8 cellular contexts compared by ENCODE assay signal in genomic region chr5:126777974-126778674, GRCh38. TPM values are rescaled to one million over a fixed set of nuclear protein-coding genes. Genes with fewer than 3 reads are reported as not detected.
A peak's percentile ranks its signal among the peaks of the same experiment; 100 is the strongest.
DNase-seq lines count a peak whose midpoint lies in the region; ATAC-seq, FAIRE-seq and TF ChIP-seq lines count a peak whose summit lies in the region.

No MANE protein-coding gene starts in this region.

- DNase-seq in DND-41 (peak; percentile 98), RCC 7860 (ENCODE audit: low spot score) (peak; percentile 92), fibroblast of gingiva (ENCODE audit: low read depth) (peak; percentile 96)
- peak; percentile 95 for DNase-seq in activated T-helper 1 cell treated with anti-CD3 and anti-CD28 coated beads, Interleukin-12 subunit alpha, Interleukin-12 subunit beta, Interleukin-2, Interleukin-4 antibody, amounts not matched to agents 30 ng/mL and 10 ng/mL and 1 ng/mL, durations not matched to agents 14 hours and 24 hours and 36 hours (ENCODE audit: low spot score)
- DNase-seq in naive thymus-derived CD8-positive, alpha-beta T cell: peak; percentile 81 to 94 (median 89)
- peak; percentile 89 for DNase-seq in stimulated activated naive B cell treated with anti-CD40 and anti-IgM and Interleukin-4, amounts not matched to agents 10 μg/mL and 1 μg/mL and 100 μg/mL, for 72 hours

- H3K36me3 ChIP-seq in DND-41 (ENCODE audit: insufficient read depth, low read length): peaks cover 49% of the 10 kb centered on the region
- H3K36me3 ChIP-seq in KOPT-K1 (ENCODE audit: insufficient read depth, low read length): peaks cover 37% of the 10 kb centered on the region

- H3K4me3 ChIP-seq in DND-41 (ENCODE audit: low read depth in 1 of 2, low read length in 2 of 2): peak overlapping the region; percentile 74 to 78

- no peaks in the 10 kb centered on the region for H3K27me3 Mint-ChIP-seq in activated T-helper 1 cell treated with anti-CD3 and anti-CD28 coated beads, Interleukin-12 subunit alpha, Interleukin-12 subunit beta, Interleukin-2, Interleukin-4 antibody, amounts not matched to agents 30 ng/mL and 10 ng/mL and 1 ng/mL, durations not matched to agents 14 hours and 24 hours and 36 hours (ENCODE audit: insufficient read depth)
- H3K27me3 Mint-ChIP-seq in naive thymus-derived CD8-positive, alpha-beta T cell: no peaks in the 10 kb centered on the region
- no peaks in the 10 kb centered on the region for H3K27me3 Mint-ChIP-seq in stimulated activated naive B cell treated with anti-CD40 and anti-IgM and Interleukin-4, amounts not matched to agents 10 μg/mL and 1 μg/mL and 100 μg/mL, for 72 hours

- no peaks in the 10 kb centered on the region for H3K9me3 Mint-ChIP-seq in activated T-helper 1 cell treated with anti-CD3 and anti-CD28 coated beads, Interleukin-12 subunit alpha, Interleukin-12 subunit beta, Interleukin-2, Interleukin-4 antibody, amounts not matched to agents 30 ng/mL and 10 ng/mL and 1 ng/mL, durations not matched to agents 14 hours and 24 hours and 36 hours
- no peaks in the 10 kb centered on the region for H3K9me3 Mint-ChIP-seq in naive thymus-derived CD8-positive, alpha-beta T cell
- H3K9me3 Mint-ChIP-seq in stimulated activated naive B cell treated with anti-CD40 and anti-IgM and Interleukin-4, amounts not matched to agents 10 μg/mL and 1 μg/mL and 100 μg/mL, for 72 hours: no peaks in the 10 kb centered on the region

- H3K27ac ChIP-seq in DND-41 (ENCODE audit: low read length) (peak overlapping the region; percentile 98), KOPT-K1 (ENCODE audit: low read depth, low read length, poor library complexity, severe bottlenecking) (peak overlapping the region; percentile 100)

- H3K27ac Mint-ChIP-seq in activated T-helper 1 cell treated with anti-CD3 and anti-CD28 coated beads, Interleukin-12 subunit alpha, Interleukin-12 subunit beta, Interleukin-2, Interleukin-4 antibody, amounts not matched to agents 30 ng/mL and 10 ng/mL and 1 ng/mL, durations not matched to agents 14 hours and 24 hours and 36 hours: peak overlapping the region; percentile 90
- peak overlapping the region; percentile 74 to 97 (median 94) for H3K27ac Mint-ChIP-seq in naive thymus-derived CD8-positive, alpha-beta T cell
- peak overlapping the region; percentile 98 for H3K27ac Mint-ChIP-seq in stimulated activated naive B cell treated with anti-CD40 and anti-IgM and Interleukin-4, amounts not matched to agents 10 μg/mL and 1 μg/mL and 100 μg/mL, for 72 hours

- peak overlapping the region; percentile 70 for H2AFZ ChIP-seq in DND-41 (ENCODE audit: low read depth, low read length)

- peak overlapping the region; percentile 90 for H3K4me3 Mint-ChIP-seq in activated T-helper 1 cell treated with anti-CD3 and anti-CD28 coated beads, Interleukin-12 subunit alpha, Interleukin-12 subunit beta, Interleukin-2, Interleukin-4 antibody, amounts not matched to agents 30 ng/mL and 10 ng/mL and 1 ng/mL, durations not matched to agents 14 hours and 24 hours and 36 hours
- peak overlapping the region; percentile 90 to 100 (median 92) for H3K4me3 Mint-ChIP-seq in naive thymus-derived CD8-positive, alpha-beta T cell
- H3K4me3 Mint-ChIP-seq in stimulated activated naive B cell treated with anti-CD40 and anti-IgM and Interleukin-4, amounts not matched to agents 10 μg/mL and 1 μg/mL and 100 μg/mL, for 72 hours: peak overlapping the region; percentile 98

- ATAC-seq in DND-41 (ENCODE audit: insufficient read depth, low read depth): peak; percentile 77
- peak; percentile 69 for ATAC-seq in GM21825 (IDR thresholded peaks at IDR 0.05; ENCODE audit: unreplicated experiment)
- ATAC-seq in naive thymus-derived CD8-positive, alpha-beta T cell: peak; percentile 68 to 75
- ATAC-seq in stimulated activated naive B cell treated with anti-CD40 and anti-IgM and Interleukin-4, amounts not matched to agents 10 μg/mL and 1 μg/mL and 100 μg/mL, for 72 hours (replicated peaks): peak; percentile 74 to 75

- peak; percentile 77 for FAIRE-seq in RCC 7860 (lab: Jason Lieb, UNC)

- H3K4me2 ChIP-seq in DND-41 (ENCODE audit: insufficient read depth, low read length): peak overlapping the region; percentile 72

- peaks cover 53% of the 10 kb centered on the region for H3K4me1 ChIP-seq in DND-41 (ENCODE audit: insufficient read depth, low read length)

- no peak for TF ChIP-seq CTCF in DND-41 (IDR thresholded peaks at IDR 0.05; ENCODE audit: borderline replicate concordance, extremely low read depth, low read length, poor library complexity, severe bottlenecking)

- peak overlapping the region; percentile 100 for H3K9ac ChIP-seq in DND-41 (ENCODE audit: low read depth, low read length)

- H3K36me3 Mint-ChIP-seq in activated T-helper 1 cell treated with anti-CD3 and anti-CD28 coated beads, Interleukin-12 subunit alpha, Interleukin-12 subunit beta, Interleukin-2, Interleukin-4 antibody, amounts not matched to agents 30 ng/mL and 10 ng/mL and 1 ng/mL, durations not matched to agents 14 hours and 24 hours and 36 hours (ENCODE audit: low read depth): peaks cover 15% of the 10 kb centered on the region
- no peaks in the 10 kb centered on the region for H3K36me3 Mint-ChIP-seq in naive thymus-derived CD8-positive, alpha-beta T cell
- H3K36me3 Mint-ChIP-seq in stimulated activated naive B cell treated with anti-CD40 and anti-IgM and Interleukin-4, amounts not matched to agents 10 μg/mL and 1 μg/mL and 100 μg/mL, for 72 hours: peaks cover 8 to 11% of the 10 kb centered on the region in 2 donors

- peaks cover 31% of the 10 kb centered on the region for H3K4me1 Mint-ChIP-seq in activated T-helper 1 cell treated with anti-CD3 and anti-CD28 coated beads, Interleukin-12 subunit alpha, Interleukin-12 subunit beta, Interleukin-2, Interleukin-4 antibody, amounts not matched to agents 30 ng/mL and 10 ng/mL and 1 ng/mL, durations not matched to agents 14 hours and 24 hours and 36 hours (ENCODE audit: low read depth)
- H3K4me1 Mint-ChIP-seq in naive thymus-derived CD8-positive, alpha-beta T cell: peaks cover 10 to 31% (median 28%) of the 10 kb centered on the region in 4 donors
- peaks cover 7 to 26% of the 10 kb centered on the region in 2 donors for H3K4me1 Mint-ChIP-seq in stimulated activated naive B cell treated with anti-CD40 and anti-IgM and Interleukin-4, amounts not matched to agents 10 μg/mL and 1 μg/mL and 100 μg/mL, for 72 hours

- H4K20me1 ChIP-seq in DND-41 (ENCODE audit: insufficient read depth, low read length): peaks cover 46% of the 10 kb centered on the region

- H3K27me3 ChIP-seq in DND-41 (ENCODE audit: insufficient read depth, low read length, poor library complexity): no peaks in the 10 kb centered on the region

- no peaks in the 10 kb centered on the region for H3K9me3 ChIP-seq in DND-41 (ENCODE audit: insufficient read depth, low read length, severe bottlenecking)
- H3K9me3 ChIP-seq in KOPT-K1 (ENCODE audit: insufficient read depth, low read length, poor library complexity, severe bottlenecking): no peaks in the 10 kb centered on the region

- intact Hi-C loops in activated T-helper 1 cell treated with anti-CD3 and anti-CD28 coated beads, Interleukin-12 subunit alpha, Interleukin-12 subunit beta, Interleukin-2, Interleukin-4 antibody, amounts not matched to agents 30 ng/mL and 10 ng/mL and 1 ng/mL, durations not matched to agents 14 hours and 24 hours and 36 hours (cut with micrococcal nuclease): loop anchor here (1.0 to 10.0 kb wide), 8 partner anchors 33 to 1307 kb away; partner anchors contain the start of genes MARCHF3, PRRC1 and SLC12A2

- peaks cover 69% of the 10 kb centered on the region for H3K79me2 ChIP-seq in DND-41 (ENCODE audit: insufficient read depth, low read length)

- POLR2A ChIA-PET in naive thymus-derived CD8-positive, alpha-beta T cell (lab: Charles Lee): interaction anchor here (0.7 to 4.3 kb wide), 21 partner anchors 20 to 451 kb away, joined by 3 to 72 read pairs (median 4); partner anchors contain the start of genes C5orf63, GRAMD2B, MARCHF3 and PHAX

RNA-seq across cellular contexts. Expression of gene LMNB1, which starts 1.2 kb away (rescaled TPM):
- total RNA-seq in activated T-helper 1 cell treated with anti-CD3 and anti-CD28 coated beads, Interleukin-12 subunit alpha, Interleukin-12 subunit beta, Interleukin-2, Interleukin-4 antibody, amounts not matched to agents 30 ng/mL and 10 ng/mL and 1 ng/mL, durations not matched to agents 14 hours and 24 hours and 36 hours: 200 and 209 TPM in 2 replicates
- total RNA-seq in naive thymus-derived CD8-positive, alpha-beta T cell: 10 to 100 TPM; 27.7 to 27.8 TPM
- polyA plus RNA-seq in naive thymus-derived CD8-positive, alpha-beta T cell: 1 to 10 TPM; 6.1 to 8.2 (median 7.9) TPM

Comparison
In these comparisons a context has a peak if more than half of its experiments do, and no peak if none do; other contexts are left out.
1. Peak in every context shown above with its lines: DNase-seq, ATAC-seq, H3K4me3 ChIP-seq and H3K27ac ChIP-seq.